Comparison of ENCODE assay signal across 17 cellular contexts in the genomic region with DNA sequence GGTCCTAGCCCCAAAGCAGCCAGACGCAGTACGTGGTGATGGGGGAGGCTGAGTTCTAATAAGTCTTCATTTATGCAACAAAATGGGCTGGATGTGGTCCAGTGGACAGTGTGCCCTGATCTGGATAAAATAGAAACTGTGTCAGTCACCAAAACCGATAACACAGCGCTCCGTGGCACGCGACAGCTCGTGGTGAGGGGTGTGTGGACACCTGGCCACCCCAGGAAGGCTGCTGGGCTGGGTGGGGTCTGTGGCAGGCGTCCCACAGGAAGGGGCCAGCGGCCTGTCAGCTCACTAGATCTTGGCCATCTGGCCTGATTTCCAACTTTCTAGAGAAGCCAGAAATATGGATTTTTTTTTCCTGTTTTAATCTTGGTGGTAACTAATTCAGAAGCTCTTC. TPM values are rescaled to one million over a fixed set of nuclear protein-coding genes. Genes with fewer than 3 reads are reported as not detected.
DNase-seq lines count a peak whose midpoint lies in the region; ATAC-seq and TF ChIP-seq lines count a peak whose summit lies in the region.
"Had no signal": no experiment of that assay in that cellular context is flagged by ENCODE, and none has a peak within 500 bp of the region (broad histone marks: within the 10 kb centered on the region; RNA-seq: fewer than 3 reads in every experiment).

No MANE protein-coding gene starts in this region.

- no peak overlapping the region for H3K56ac ChIP-seq in IMR-90 (ENCODE audit: extremely low read depth, insufficient read depth, low read length)

- H3K18ac ChIP-seq in IMR-90 (ENCODE audit: low read depth, low read length), result no peak overlapping the region

- H2AK5ac ChIP-seq in IMR-90 (ENCODE audit: low read depth, low read length), result no peak overlapping the region

- H2AK9ac ChIP-seq in IMR-90 (replicated peaks; ENCODE audit: low read depth, low read length, poor library complexity), result peak overlapping the region; percentile 9

- in situ Hi-C loops in IMR-90 (cut with MboI; ENCODE audit: low sequenced_read_pairs), result no loop called here

- no peak for TF ChIP-seq RAD21 in IMR-90 (IDR thresholded peaks at IDR 0.05; ENCODE audit: low read length)

- 93% methylated on average over 3 of the region's 10 CpGs; no CpG with 5 or more reads in 1 of the 2 experiments for WGBS in IMR-90 (ENCODE audit: extremely low coverage in 2 of 2, insufficient read length in 1 of 2), 2 experiments

- H2BK5ac ChIP-seq in IMR-90 (ENCODE audit: low read depth, low read length, poor library complexity, severe bottlenecking), result no peak overlapping the region

- TF ChIP-seq CTCF in IMR-90 (conservative IDR thresholded peaks at IDR 0.05; ENCODE audit: low read depth, low read length), result no peak
- no peak for TF ChIP-seq CTCF in chondrocyte (IDR thresholded peaks at IDR 0.05)
- no peak for TF ChIP-seq CTCF in osteocyte (IDR thresholded peaks at IDR 0.05)

- H3K4me2 ChIP-seq in BLaER1, result peak overlapping the region; percentile 61
- H3K4me2 ChIP-seq in IMR-90 (ENCODE audit: low read depth, low read length), result no peak overlapping the region
- H3K4me2 ChIP-seq: GM23338 had no signal

- intact Hi-C loops in IMR-90 (cut with micrococcal nuclease), result no loop called here

- H3K36me3 Mint-ChIP-seq in chondrocyte (ENCODE audit: low read depth) (peaks cover 8% of the 10 kb centered on the region), osteocyte (ENCODE audit: unreplicated experiment) (peaks cover 30% of the 10 kb centered on the region)
- H3K36me3 Mint-ChIP-seq: IgD-negative memory B cell had no signal

- dilution Hi-C loops in IMR-90 (cut with HindIII; ENCODE audit: low sequenced_read_pairs, unreplicated experiment), result no loop called here

- H3K4me1 Mint-ChIP-seq in chondrocyte (ENCODE audit: low read depth) (peaks cover 8% of the 10 kb centered on the region), osteocyte (ENCODE audit: unreplicated experiment) (peaks cover 20% of the 10 kb centered on the region)
- H3K4me1 Mint-ChIP-seq: IgD-negative memory B cell had no signal

- H3K9ac ChIP-seq in BLaER1 (no peak overlapping the region), IMR-90 (ENCODE audit: low read depth, low read length) (no peak overlapping the region)

- no peak overlapping the region for H3K4me3 Mint-ChIP-seq in chondrocyte (ENCODE audit: unreplicated experiment)
- H3K4me3 Mint-ChIP-seq in osteocyte (ENCODE audit: unreplicated experiment), result no peak overlapping the region
- H3K4me3 Mint-ChIP-seq: CD4-positive, alpha-beta T cell; GM23338; IgD-negative memory B cell had no signal

- H4K20me1 ChIP-seq in BLaER1 (peaks cover 70% of the 10 kb centered on the region), IMR-90 (ENCODE audit: insufficient read depth, low read length) (peaks cover 61% of the 10 kb centered on the region)

- H3K27ac ChIP-seq in BLaER1 (no peak overlapping the region), IMR-90 (ENCODE audit: insufficient read depth, low read length) (no peak overlapping the region)
- H3K27ac ChIP-seq: HL-60 had no signal

- BruUV-seq in IMR-90 (replicated peaks; lab: Mats Ljungman, UMichigan), result no TSS peak

- H3K14ac ChIP-seq in IMR-90 (replicated peaks; ENCODE audit: low read depth, low read length), result no peak overlapping the region

- POLR2A ChIA-PET in IMR-90 (lab: Charles Lee; ENCODE audit: unreplicated experiment), result no interaction called here

- DNase-seq in IMR-90 (no peak), chondrocyte (ENCODE audit: low spot score) (no peak), osteocyte (ENCODE audit: extremely low spot score, unreplicated experiment) (no peak), nucleus accumbens (lab: John Stamatoyannopoulos, UW) (no peak), inferior parietal cortex (ENCODE audit: extremely low spot score) (no peak)
- DNase-seq: 8988T; C1 segment of cervical spinal cord; CD4-positive, alpha-beta T cell; DMS153; DMS79; GDM1; HCEC 1CT had no signal

- H3K9me3 ChIP-seq in BLaER1, result peaks cover 25% of the 10 kb centered on the region
- no peaks in the 10 kb centered on the region for H3K9me3 ChIP-seq in IMR-90 (ENCODE audit: control insufficient read depth, insufficient read depth, low read length)

- peaks cover 42% of the 10 kb centered on the region for H3K4me1 ChIP-seq in BLaER1
- H3K4me1 ChIP-seq in IMR-90 (ENCODE audit: control insufficient read depth, insufficient read depth, low read length), result peaks cover 2% of the 10 kb centered on the region

- H3K27me3 Mint-ChIP-seq in chondrocyte (ENCODE audit: low read depth) (no peaks in the 10 kb centered on the region), osteocyte (ENCODE audit: unreplicated experiment) (no peaks in the 10 kb centered on the region)
- H3K27me3 Mint-ChIP-seq: CD4-positive, alpha-beta T cell; IgD-negative memory B cell had no signal

- H3K4me3 ChIP-seq in BLaER1 (no peak overlapping the region), IMR-90 (ENCODE audit: insufficient read depth, low read depth, low read length) (no peak overlapping the region)
- H3K4me3 ChIP-seq: GM23338 had no signal

- H4K5ac ChIP-seq in IMR-90 (ENCODE audit: low read depth, low read length), result no peak overlapping the region

- peaks cover 24 to 76% of the 10 kb centered on the region in 2 experiments for H3K79me1 ChIP-seq in IMR-90 (ENCODE audit: low read depth in 1 of 2, low read length in 2 of 2)

- ATAC-seq in IMR-90 (ENCODE audit: low read depth) (no peak), HG03520 (IDR thresholded peaks at IDR 0.05; ENCODE audit: unreplicated experiment) (no peak)
- ATAC-seq: GM23338 had no signal

- H3K4ac ChIP-seq in IMR-90 (ENCODE audit: low read depth, low read length), result no peak overlapping the region

- H4K8ac ChIP-seq in IMR-90 (ENCODE audit: low read depth in 2 of 2, low read length in 2 of 2), result no peak overlapping the region

- no peak overlapping the region for H2BK20ac ChIP-seq in IMR-90 (ENCODE audit: low read depth, low read length)

- H2BK15ac ChIP-seq in IMR-90 (ENCODE audit: low read depth, low read length), result no peak overlapping the region

- no peak for TF ChIP-seq POLR2A in IMR-90 (IDR thresholded peaks at IDR 0.05; ENCODE audit: low read depth, low read length)

- no peaks in the 10 kb centered on the region for H3K27me3 ChIP-seq in BLaER1
- no peaks in the 10 kb centered on the region for H3K27me3 ChIP-seq in IMR-90 (ENCODE audit: control insufficient read depth, insufficient read depth, low read length)

- peaks cover 17% of the 10 kb centered on the region for H3K9me1 ChIP-seq in IMR-90 (ENCODE audit: insufficient read depth, low read length)

- peaks cover 84% of the 10 kb centered on the region for H3K36me3 ChIP-seq in BLaER1
- H3K36me3 ChIP-seq in IMR-90 (ENCODE audit: control insufficient read depth, insufficient read depth, low read length), result peaks cover 77% of the 10 kb centered on the region

- H3K27ac Mint-ChIP-seq in chondrocyte (ENCODE audit: unreplicated experiment) (peak overlapping the region; percentile 84), osteocyte (ENCODE audit: unreplicated experiment) (peak overlapping the region; percentile 34)
- H3K27ac Mint-ChIP-seq: CD4-positive, alpha-beta T cell; GM23338; IgD-negative memory B cell had no signal

- no peaks in the 10 kb centered on the region for H3K9me3 Mint-ChIP-seq in chondrocyte (ENCODE audit: low read depth)
- H3K9me3 Mint-ChIP-seq in osteocyte (ENCODE audit: unreplicated experiment), result no peaks in the 10 kb centered on the region
- H3K9me3 Mint-ChIP-seq: CD4-positive, alpha-beta T cell had no signal

- CTCF ChIA-PET in IMR-90 (lab: Yijun Ruan, JAX), result interaction anchor here (0.6 kb wide), 1 partner anchor 20 kb away, joined by 3 read pairs; no protein-coding TSS in a partner anchor

- no peak overlapping the region for H2BK120ac ChIP-seq in IMR-90 (ENCODE audit: low read depth, low read length)

- H2AFZ ChIP-seq in IMR-90 (replicated peaks; ENCODE audit: low read length, poor library complexity), result no peak overlapping the region
- H2AFZ ChIP-seq: GM23338 had no signal

- H4K91ac ChIP-seq in IMR-90 (ENCODE audit: insufficient read depth, low read depth, low read length), result no peak overlapping the region

- no peak overlapping the region for H3K23ac ChIP-seq in IMR-90 (ENCODE audit: low read depth, low read length)

TF ChIP-seq in IMR-90, 13 proteins besides CTCF, POLR2A, EP300 and RAD21:
- TF ChIP-seq MXI1 (IDR thresholded peaks at IDR 0.05; ENCODE audit: borderline replicate concordance, low read depth, low read length) (no peak), FOS (IDR thresholded peaks at IDR 0.05; ENCODE audit: low read depth, low read length) (no peak), MAZ (IDR thresholded peaks at IDR 0.05; ENCODE audit: borderline replicate concordance, low read depth, low read length) (no peak), CEBPB (IDR thresholded peaks at IDR 0.05; ENCODE audit: low read depth, low read length) (no peak), BHLHE40 (IDR thresholded peaks at IDR 0.05; ENCODE audit: low read depth, low read length) (no peak), RCOR1 (IDR thresholded peaks at IDR 0.05; ENCODE audit: insufficient replicate concordance, low read length) (no peak), MAFK (IDR thresholded peaks at IDR 0.05; ENCODE audit: low read depth, low read length) (no peak), SMC3 (IDR thresholded peaks at IDR 0.05; ENCODE audit: low read depth, low read length) (no peak)
- TF ChIP-seq, protein P1, sequence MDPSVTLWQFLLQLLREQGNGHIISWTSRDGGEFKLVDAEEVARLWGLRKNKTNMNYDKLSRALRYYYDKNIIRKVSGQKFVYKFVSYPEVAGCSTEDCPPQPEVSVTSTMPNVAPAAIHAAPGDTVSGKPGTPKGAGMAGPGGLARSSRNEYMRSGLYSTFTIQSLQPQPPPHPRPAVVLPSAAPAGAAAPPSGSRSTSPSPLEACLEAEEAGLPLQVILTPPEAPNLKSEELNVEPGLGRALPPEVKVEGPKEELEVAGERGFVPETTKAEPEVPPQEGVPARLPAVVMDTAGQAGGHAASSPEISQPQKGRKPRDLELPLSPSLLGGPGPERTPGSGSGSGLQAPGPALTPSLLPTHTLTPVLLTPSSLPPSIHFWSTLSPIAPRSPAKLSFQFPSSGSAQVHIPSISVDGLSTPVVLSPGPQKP (IDR thresholded peaks at IDR 0.05; ENCODE audit: borderline replicate concordance, low read depth, low read length), result no peak

RNA-seq across cellular contexts. Expression of a gene that starts 17.0 kb away (rescaled TPM):
- total RNA-seq in IMR-90 (2012; rRNA removed) (7.7 and 8.9 TPM in 2 replicates), chondrocyte (34.4 to 58.1 TPM (median 35.0 TPM) in 3 replicates), osteocyte (132 and 143 TPM in 2 replicates)
- 36.6 and 38.2 TPM in 2 replicates for polyA plus RNA-seq in IMR-90 (2012; rRNA removed)
- polyA plus RNA-seq in IMR-90 (2012; cell fraction: cytosol; rRNA removed), result 36.5 and 56.4 TPM in 2 replicates
- 38.9 and 55.0 TPM in 2 replicates for polyA plus RNA-seq in IMR-90 (2012; cell fraction: nucleus; rRNA removed; ENCODE audit: low replicate concordance)
- polyA plus RNA-seq: IgD-negative memory B cell had no signal
